Comparison of ENCODE assay signal across 14 cellular contexts in the genomic region with DNA sequence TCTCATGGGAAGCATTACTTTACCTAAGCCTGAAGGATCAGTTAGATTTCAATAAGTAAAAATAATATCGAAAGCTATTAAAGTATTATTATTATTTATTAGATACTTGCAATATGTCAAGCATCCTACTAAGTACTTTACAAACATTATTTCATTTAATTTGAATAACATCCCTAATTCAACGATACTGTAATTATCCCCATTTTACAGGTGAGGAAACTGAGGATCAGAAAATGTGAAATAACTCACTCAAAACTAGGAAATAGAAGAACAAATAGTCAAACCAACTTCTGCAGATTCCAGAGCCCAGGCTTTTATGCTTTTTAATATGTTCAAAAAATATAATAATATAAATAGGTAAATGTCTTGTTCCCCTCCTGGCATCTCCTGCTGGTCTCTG. TPM values are rescaled to one million over a fixed set of nuclear protein-coding genes. Genes with fewer than 3 reads are reported as not detected.
A peak's percentile ranks its signal among the peaks of the same experiment; 100 is the strongest.
DNase-seq lines count a peak whose midpoint lies in the region; ATAC-seq and TF ChIP-seq lines count a peak whose summit lies in the region.
"Had no signal": no experiment of that assay in that cellular context is flagged by ENCODE, and none has a peak within 500 bp of the region (broad histone marks: within the 10 kb centered on the region; RNA-seq: fewer than 3 reads in every experiment).

No MANE protein-coding gene starts in this region.

- H3K27me3 Mint-ChIP-seq in activated CD8-positive, alpha-beta memory T cell treated with anti-CD3 and anti-CD28 coated beads, Interleukin-2, amount 10 ng/mL, durations not matched to agents 7 days and 5 days = no peaks in the 10 kb centered on the region
- no peaks in the 10 kb centered on the region for H3K27me3 Mint-ChIP-seq in activated naive CD8-positive, alpha-beta T cell treated with anti-CD3 and anti-CD28 coated beads, Interleukin-2, amount 10 ng/mL, durations not matched to agents 7 days and 5 days

- DNase-seq in activated CD8-positive, alpha-beta memory T cell treated with anti-CD3 and anti-CD28 coated beads, Interleukin-2, amount 10 ng/mL, durations not matched to agents 7 days and 5 days = no peak
- DNase-seq in activated CD8-positive, alpha-beta memory T cell treated with anti-CD3 and anti-CD28 coated beads, Interleukin-2, amount 50 U/mL, for 4 hours = no peak
- DNase-seq in activated naive CD8-positive, alpha-beta T cell treated with anti-CD3 and anti-CD28 coated beads, Interleukin-2, amount 10 ng/mL, durations not matched to agents 7 days and 5 days = no peak
- no peak for DNase-seq in lower lobe of right lung
- no peak for DNase-seq in transverse colon
- no peak for DNase-seq in GM19240 (ENCODE audit: insufficient read length, low spot score)
- no peak for DNase-seq in H7
- DNase-seq in DMS79 treated with DMSO at 0.1 percent for 48 hours (lab: John Stamatoyannopoulos, UW) = no peak
- DNase-seq: DMS79, OCI-M1, SW 1271, uterus had no signal

- WGBS in transverse colon (ENCODE audit: low coverage in 1 of 2), 2 donors = 95% methylated on average over 2 of the region's 2 CpGs

- H3K4me1 ChIP-seq in lower lobe of right lung (peaks cover 90% of the 10 kb centered on the region), transverse colon (peaks cover 63 to 92% (median 74%) of the 10 kb centered on the region in 4 donors)

- TF ChIP-seq EP300 in transverse colon (IDR thresholded peaks at IDR 0.05; ENCODE audit: low read depth) = no peak

- no peaks in the 10 kb centered on the region for H3K9me3 ChIP-seq in lower lobe of right lung
- no peaks in the 10 kb centered on the region for H3K9me3 ChIP-seq in transverse colon
- H3K9me3 ChIP-seq: uterus had no signal

- ATAC-seq in activated CD8-positive, alpha-beta memory T cell treated with anti-CD3 and anti-CD28 coated beads, Interleukin-2, amount 10 ng/mL, durations not matched to agents 7 days and 5 days = no peak
- no peak for ATAC-seq in activated naive CD8-positive, alpha-beta T cell treated with anti-CD3 and anti-CD28 coated beads, Interleukin-2, amount 10 ng/mL, durations not matched to agents 7 days and 5 days (ENCODE audit: low read depth)
- no peak for ATAC-seq in lower lobe of right lung
- ATAC-seq: GM23338 had no signal

- peaks cover 85% of the 10 kb centered on the region for H3K4me1 Mint-ChIP-seq in activated CD8-positive, alpha-beta memory T cell treated with anti-CD3 and anti-CD28 coated beads, Interleukin-2, amount 10 ng/mL, durations not matched to agents 7 days and 5 days
- H3K4me1 Mint-ChIP-seq in activated naive CD8-positive, alpha-beta T cell treated with anti-CD3 and anti-CD28 coated beads, Interleukin-2, amount 10 ng/mL, durations not matched to agents 7 days and 5 days = peaks cover 84% of the 10 kb centered on the region

- in situ Hi-C loops in transverse colon (cut with MboI; ENCODE audit: low pct_ligation_motif_present in 1 of 4, low pct_unique_long_range_greater_than_20kb in 1 of 4, low sequenced_read_pairs in 3 of 4) = no loop called here

- H3K36me3 ChIP-seq in lower lobe of right lung (no peaks in the 10 kb centered on the region), transverse colon (no peaks in the 10 kb centered on the region), H7 (replicated peaks; ENCODE audit: control insufficient read depth, insufficient read depth, low read length) (no peaks in the 10 kb centered on the region)
- H3K36me3 ChIP-seq: uterus had no signal

- H3K4me3 ChIP-seq in lower lobe of right lung = no peak overlapping the region
- no peak overlapping the region for H3K4me3 ChIP-seq in transverse colon
- H3K4me3 ChIP-seq in H7 (ENCODE audit: insufficient read depth, low read depth, low read length) = no peak overlapping the region
- H3K4me3 ChIP-seq: GM23338, smooth muscle cell, uterus had no signal

- POLR2A ChIA-PET in activated naive CD8-positive, alpha-beta T cell treated with anti-CD3 and anti-CD28 coated beads, Interleukin-2, amount 10 ng/mL, durations not matched to agents 7 days and 5 days (lab: Charles Lee) = interaction anchor here (0.6 to 6.8 kb wide), 8 partner anchors 8 to 57 kb away, joined by 3 to 53 read pairs (median 6); a partner anchor contains a TSS

- CTCF ChIA-PET in activated CD8-positive, alpha-beta memory T cell treated with anti-CD3 and anti-CD28 coated beads, Interleukin-2, amount 10 ng/mL, durations not matched to agents 7 days and 5 days (lab: Charles Lee) = interaction anchor here (0.6 to 2.7 kb wide), 5 partner anchors 12 to 219 kb away, joined by 3 to 7 read pairs (median 5); no protein-coding TSS in a partner anchor

- H3K36me3 Mint-ChIP-seq in activated CD8-positive, alpha-beta memory T cell treated with anti-CD3 and anti-CD28 coated beads, Interleukin-2, amount 10 ng/mL, durations not matched to agents 7 days and 5 days = peaks cover 9% of the 10 kb centered on the region
- H3K36me3 Mint-ChIP-seq in activated naive CD8-positive, alpha-beta T cell treated with anti-CD3 and anti-CD28 coated beads, Interleukin-2, amount 10 ng/mL, durations not matched to agents 7 days and 5 days = peaks cover 1% of the 10 kb centered on the region

- no peak overlapping the region for H3K4me3 Mint-ChIP-seq in activated CD8-positive, alpha-beta memory T cell treated with anti-CD3 and anti-CD28 coated beads, Interleukin-2, amount 10 ng/mL, durations not matched to agents 7 days and 5 days
- peak overlapping the region; percentile 29 for H3K4me3 Mint-ChIP-seq in activated naive CD8-positive, alpha-beta T cell treated with anti-CD3 and anti-CD28 coated beads, Interleukin-2, amount 10 ng/mL, durations not matched to agents 7 days and 5 days
- H3K4me3 Mint-ChIP-seq: GM23338 had no signal

- peak overlapping the region; percentile 86 for H3K27ac Mint-ChIP-seq in activated CD8-positive, alpha-beta memory T cell treated with anti-CD3 and anti-CD28 coated beads, Interleukin-2, amount 10 ng/mL, durations not matched to agents 7 days and 5 days
- peak overlapping the region; percentile 86 for H3K27ac Mint-ChIP-seq in activated naive CD8-positive, alpha-beta T cell treated with anti-CD3 and anti-CD28 coated beads, Interleukin-2, amount 10 ng/mL, durations not matched to agents 7 days and 5 days
- H3K27ac Mint-ChIP-seq: GM23338 had no signal

- no peak for TF ChIP-seq CTCF in lower lobe of right lung (IDR thresholded peaks at IDR 0.05)
- TF ChIP-seq CTCF in transverse colon (IDR thresholded peaks at IDR 0.05) = no peak

- H3K27me3 ChIP-seq in lower lobe of right lung (ENCODE audit: low read depth) = no peaks in the 10 kb centered on the region
- no peaks in the 10 kb centered on the region for H3K27me3 ChIP-seq in transverse colon
- H3K27me3 ChIP-seq in H7 (ENCODE audit: control insufficient read depth, insufficient read depth, low read length) = no peaks in the 10 kb centered on the region
- H3K27me3 ChIP-seq: uterus had no signal

- TF ChIP-seq POLR2A in transverse colon (IDR thresholded peaks at IDR 0.05) = no peak

- intact Hi-C loops in lower lobe of right lung (cut with DNase I) (no loop called here), transverse colon (cut with DNase I; ENCODE audit: low total_unique reads) (no loop called here)

- H3K9me3 Mint-ChIP-seq in activated CD8-positive, alpha-beta memory T cell treated with anti-CD3 and anti-CD28 coated beads, Interleukin-2, amount 10 ng/mL, durations not matched to agents 7 days and 5 days (ENCODE audit: low read depth) = no peaks in the 10 kb centered on the region
- no peaks in the 10 kb centered on the region for H3K9me3 Mint-ChIP-seq in activated naive CD8-positive, alpha-beta T cell treated with anti-CD3 and anti-CD28 coated beads, Interleukin-2, amount 10 ng/mL, durations not matched to agents 7 days and 5 days
- H3K9me3 Mint-ChIP-seq: GM23338 had no signal

- H3K27ac ChIP-seq in lower lobe of right lung (peak overlapping the region; percentile 74), transverse colon (peak overlapping the region; percentile 85 to 95 (median 88))

RNA-seq across cellular contexts. Expression of a gene that starts 10.3 kb away (rescaled TPM):
- total RNA-seq in activated CD8-positive, alpha-beta memory T cell treated with anti-CD3 and anti-CD28 coated beads, Interleukin-2, amount 10 ng/mL, durations not matched to agents 7 days and 5 days = 100 to 1,000 TPM in 1 of 2 experiments, 10 to 100 TPM in 1; 74.0 to 115 TPM
- total RNA-seq in activated naive CD8-positive, alpha-beta T cell treated with anti-CD3 and anti-CD28 coated beads, Interleukin-2, amount 10 ng/mL, durations not matched to agents 7 days and 5 days = 100 to 1,000 TPM; 236 to 237 TPM
- total RNA-seq in lower lobe of right lung = 74.2 TPM
- 100 to 1,000 TPM in 3 of 4 donors, 10 to 100 TPM in 1; 98.3 to 724 (median 511) TPM for total RNA-seq in transverse colon
- total RNA-seq in H7 (2014; rRNA removed; shearing (Covaris generic)) = 9.0 and 17.4 TPM in 2 replicates

RNA-seq across cellular contexts. Expression of a gene that starts 57.5 kb away (rescaled TPM):
- total RNA-seq in activated CD8-positive, alpha-beta memory T cell treated with anti-CD3 and anti-CD28 coated beads, Interleukin-2, amount 10 ng/mL, durations not matched to agents 7 days and 5 days = 10 to 100 TPM; 23.1 to 24.8 TPM
- total RNA-seq in activated naive CD8-positive, alpha-beta T cell treated with anti-CD3 and anti-CD28 coated beads, Interleukin-2, amount 10 ng/mL, durations not matched to agents 7 days and 5 days = 10 to 100 TPM; 33.0 to 33.8 TPM
- total RNA-seq in lower lobe of right lung (32.4 TPM), transverse colon (10 to 100 TPM in 3 of 4 donors, 1 to 10 TPM in 1; 9.6 to 44.9 (median 18.1) TPM)
- 15.9 and 24.1 TPM in 2 replicates for total RNA-seq in H7 (2014; rRNA removed; shearing (Covaris generic))

RNA-seq across cellular contexts. Expression of a gene that starts 57.9 kb away (rescaled TPM):
- 10 to 100 TPM; 39.3 to 43.2 TPM for total RNA-seq in activated CD8-positive, alpha-beta memory T cell treated with anti-CD3 and anti-CD28 coated beads, Interleukin-2, amount 10 ng/mL, durations not matched to agents 7 days and 5 days
- total RNA-seq in activated naive CD8-positive, alpha-beta T cell treated with anti-CD3 and anti-CD28 coated beads, Interleukin-2, amount 10 ng/mL, durations not matched to agents 7 days and 5 days = 10 to 100 TPM; 49.8 to 56.2 TPM
- 60.9 TPM for total RNA-seq in lower lobe of right lung
- 100 to 1,000 TPM in 1 of 4 donors, 10 to 100 TPM in 3; 57.3 to 125 (median 73.4) TPM for total RNA-seq in transverse colon
- 17.5 and 19.3 TPM in 2 replicates for total RNA-seq in H7 (2014; rRNA removed; shearing (Covaris generic))
